ENCODE assay signal across 9 cellular contexts in genomic region chr9:136576269-136576626, GRCh38. TPM values are rescaled to one million over a fixed set of nuclear protein-coding genes. Genes with fewer than 3 reads are reported as not detected.
DNase-seq lines count a peak whose midpoint lies in the region; ATAC-seq and TF ChIP-seq lines count a peak whose summit lies in the region.
"Had no signal": no experiment of that assay in that cellular context is flagged by ENCODE, and none has a peak within 500 bp of the region (broad histone marks: within the 10 kb centered on the region; RNA-seq: fewer than 3 reads in every experiment).

No MANE protein-coding gene starts in this region.

- peaks cover 21% of the 10 kb centered on the region for H3K4me1 Mint-ChIP-seq in Calu3 (ENCODE audit: low read depth, unreplicated experiment)
- no peaks in the 10 kb centered on the region for H3K4me1 Mint-ChIP-seq in activated T-helper 2 cell treated with anti-CD3 and anti-CD28 coated beads, Interferon-gamma antibody, Interleukin-2, Interleukin-4, amounts not matched to agents 10 μg/mL and 5 μg/mL and 100 μg/mL, durations not matched to agents 14 hours and 24 hours and 36 hours (ENCODE audit: low read depth)

- H3K79me1 ChIP-seq in neuronal stem cell (ENCODE audit: low read depth, low read length), result no peaks in the 10 kb centered on the region

- H3K36me3 ChIP-seq in neuronal stem cell (replicated peaks in 1 of 2; ENCODE audit: control insufficient read depth in 2 of 2, insufficient read depth in 2 of 2, low read length in 2 of 2), result no peaks in the 10 kb centered on the region

- peaks cover 28 to 29% of the 10 kb centered on the region in 2 donors for H3K4me1 ChIP-seq in neuronal stem cell (ENCODE audit: control insufficient read depth in 2 of 2, insufficient read depth in 1 of 2, low read depth in 1 of 2, low read length in 2 of 2)

- H2BK5ac ChIP-seq in neuronal stem cell (ENCODE audit: low read length), result peak overlapping the region; percentile 78

- no peak overlapping the region for H3K27ac Mint-ChIP-seq in Calu3 (ENCODE audit: unreplicated experiment)
- no peak overlapping the region for H3K27ac Mint-ChIP-seq in activated T-helper 2 cell treated with anti-CD3 and anti-CD28 coated beads, Interferon-gamma antibody, Interleukin-2, Interleukin-4, amounts not matched to agents 10 μg/mL and 5 μg/mL and 100 μg/mL, durations not matched to agents 14 hours and 24 hours and 36 hours

- H2AFZ ChIP-seq in neuronal stem cell (ENCODE audit: low read length), result no peak overlapping the region

- no peaks in the 10 kb centered on the region for H3K9me3 Mint-ChIP-seq in Calu3 (ENCODE audit: low read depth, unreplicated experiment)
- H3K9me3 Mint-ChIP-seq in activated T-helper 2 cell treated with anti-CD3 and anti-CD28 coated beads, Interferon-gamma antibody, Interleukin-2, Interleukin-4, amounts not matched to agents 10 μg/mL and 5 μg/mL and 100 μg/mL, durations not matched to agents 14 hours and 24 hours and 36 hours, result no peaks in the 10 kb centered on the region

- BruUV-seq in Calu3 (replicated peaks; lab: Mats Ljungman, UMichigan), result no TSS peak

- H3K14ac ChIP-seq in neuronal stem cell (ENCODE audit: low read length), result no peak overlapping the region

- intact Hi-C loops in Calu3 (cut with micrococcal nuclease; ENCODE audit: unreplicated experiment), result no loop called here
- intact Hi-C loops in activated T-helper 2 cell treated with anti-CD3 and anti-CD28 coated beads, Interferon-gamma antibody, Interleukin-2, Interleukin-4, amounts not matched to agents 10 μg/mL and 5 μg/mL and 100 μg/mL, durations not matched to agents 14 hours and 24 hours and 36 hours (cut with micrococcal nuclease), result no loop called here

- H2AK5ac ChIP-seq in neuronal stem cell (ENCODE audit: low read depth, low read length), result peak overlapping the region; percentile 99

- H2BK15ac ChIP-seq in neuronal stem cell (ENCODE audit: low read length), result peak overlapping the region; percentile 99

- H3K9ac ChIP-seq in neuronal stem cell (ENCODE audit: low read depth, low read length, poor library complexity), result no peak overlapping the region

- H3K27me3 Mint-ChIP-seq in Calu3 (ENCODE audit: unreplicated experiment), result peaks cover 13% of the 10 kb centered on the region
- H3K27me3 Mint-ChIP-seq in activated T-helper 2 cell treated with anti-CD3 and anti-CD28 coated beads, Interferon-gamma antibody, Interleukin-2, Interleukin-4, amounts not matched to agents 10 μg/mL and 5 μg/mL and 100 μg/mL, durations not matched to agents 14 hours and 24 hours and 36 hours (ENCODE audit: low read depth), result no peaks in the 10 kb centered on the region

- H4K91ac ChIP-seq in neuronal stem cell (ENCODE audit: low read depth, low read length, poor library complexity), result peak overlapping the region; percentile 39

- CTCF ChIA-PET in Calu3 (lab: Charles Lee), result interaction anchor here (0.7 kb wide), 1 partner anchor 736 kb away, joined by 4 read pairs; no protein-coding TSS in a partner anchor

- peak; percentile 53 for DNase-seq in Calu3
- peak; percentile 39 for DNase-seq in LNCaP clone FGC (ENCODE audit: low read depth)
- peak; percentile 16 for DNase-seq in dedifferentiated amniotic fluid mesenchymal stem cell (ENCODE audit: extremely low spot score)
- no peak for DNase-seq in neuronal stem cell (ENCODE audit: low spot score)
- no peak for DNase-seq in activated T-helper 2 cell treated with anti-CD3 and anti-CD28 coated beads, Interferon-gamma antibody, Interleukin-2, Interleukin-4, amounts not matched to agents 10 μg/mL and 5 μg/mL and 100 μg/mL, durations not matched to agents 14 hours and 24 hours and 36 hours (ENCODE audit: low spot score)
- DNase-seq: amniotic stem cell had no signal

- no CpG with 5 or more reads among the region's 8 CpGs for WGBS in neuronal stem cell (ENCODE audit: extremely low coverage in 2 of 2, insufficient read length in 2 of 2, insufficient replicate concordance in 1 of 2), 2 donors

- no peak overlapping the region for H3K4me2 ChIP-seq in neuronal stem cell (ENCODE audit: insufficient read depth, low read length, poor library complexity, severe bottlenecking)

- H3K27me3 ChIP-seq in neuronal stem cell (ENCODE audit: control insufficient read depth in 3 of 3, insufficient read depth in 3 of 3, low read depth in 1 of 3, low read length in 3 of 3), result no peaks in the 10 kb centered on the region

- H2BK120ac ChIP-seq in neuronal stem cell (ENCODE audit: low read depth, low read length), result peak overlapping the region; percentile 92

- H3K18ac ChIP-seq in neuronal stem cell (ENCODE audit: low read length), result peak overlapping the region; percentile 93

- H2BK12ac ChIP-seq in neuronal stem cell (ENCODE audit: low read length), result peak overlapping the region; percentile 82

- no peak overlapping the region for H4K8ac ChIP-seq in neuronal stem cell (ENCODE audit: low read depth, low read length)

- H3K4me3 ChIP-seq in LNCaP clone FGC (ENCODE audit: low read depth, low read length), result no peak overlapping the region
- no peak overlapping the region for H3K4me3 ChIP-seq in neuronal stem cell (ENCODE audit: low read length in 2 of 2)

- H3K4me3 Mint-ChIP-seq in Calu3 (ENCODE audit: low read depth, unreplicated experiment), result no peak overlapping the region
- H3K4me3 Mint-ChIP-seq in activated T-helper 2 cell treated with anti-CD3 and anti-CD28 coated beads, Interferon-gamma antibody, Interleukin-2, Interleukin-4, amounts not matched to agents 10 μg/mL and 5 μg/mL and 100 μg/mL, durations not matched to agents 14 hours and 24 hours and 36 hours (ENCODE audit: low read depth), result no peak overlapping the region

- no peak overlapping the region for H3K27ac ChIP-seq in neuronal stem cell (replicated peaks; ENCODE audit: low read length)

- TF ChIP-seq CTCF in Calu3 (IDR thresholded peaks at IDR 0.05; ENCODE audit: unreplicated experiment) (no peak), LNCaP clone FGC (IDR thresholded peaks at IDR 0.05; ENCODE audit: control insufficient read depth, extremely low read depth, insufficient read depth) (no peak)

- peak overlapping the region; percentile 85 for H3K4ac ChIP-seq in neuronal stem cell (ENCODE audit: low read length)

- H3K9me3 ChIP-seq in neuronal stem cell (replicated peaks in 1 of 2; ENCODE audit: control insufficient read depth in 2 of 2, insufficient read depth in 1 of 2, low read depth in 1 of 2, low read length in 2 of 2), result no peaks in the 10 kb centered on the region

- no peak overlapping the region for H3K23ac ChIP-seq in neuronal stem cell (ENCODE audit: low read depth, low read length, poor library complexity)

- no peak for ATAC-seq in HG03521 (IDR thresholded peaks at IDR 0.05; ENCODE audit: unreplicated experiment)
- no peak for ATAC-seq in HG02642 (IDR thresholded peaks at IDR 0.05; ENCODE audit: poor library complexity, unreplicated experiment)
- ATAC-seq in HG03095 (IDR thresholded peaks at IDR 0.05; ENCODE audit: unreplicated experiment), result no peak

- H3K36me3 Mint-ChIP-seq in Calu3 (ENCODE audit: insufficient read depth, unreplicated experiment), result peaks cover 5% of the 10 kb centered on the region
- H3K36me3 Mint-ChIP-seq in activated T-helper 2 cell treated with anti-CD3 and anti-CD28 coated beads, Interferon-gamma antibody, Interleukin-2, Interleukin-4, amounts not matched to agents 10 μg/mL and 5 μg/mL and 100 μg/mL, durations not matched to agents 14 hours and 24 hours and 36 hours (ENCODE audit: low read depth), result no peaks in the 10 kb centered on the region

RNA-seq across cellular contexts. Expression of gene NOTCH1, which starts 30.4 kb away (rescaled TPM):
- total RNA-seq in Calu3 (2022), result 11.7 and 17.7 TPM in 2 replicates
- polyA plus RNA-seq in neuronal stem cell (2013, experiment 1 of 2), result 32.9 TPM
- 33.2 TPM for polyA plus RNA-seq in neuronal stem cell (2013, experiment 2 of 2)
- total RNA-seq in activated T-helper 2 cell treated with anti-CD3 and anti-CD28 coated beads, Interferon-gamma antibody, Interleukin-2, Interleukin-4, amounts not matched to agents 10 μg/mL and 5 μg/mL and 100 μg/mL, durations not matched to agents 14 hours and 24 hours and 36 hours, result 81.3 and 83.8 TPM in 2 replicates

Comparison
In these comparisons a context has a peak if more than half of its experiments do, and no peak if none do; other contexts are left out.
1. DNase-seq: peak in Calu3 (single experiment), LNCaP clone FGC (single experiment) and dedifferentiated amniotic fluid mesenchymal stem cell (single experiment); none in neuronal stem cell (single experiment) and activated T-helper 2 cell treated with anti-CD3 and anti-CD28 coated beads, Interferon-gamma antibody, Interleukin-2, Interleukin-4, amounts not matched to agents 10 μg/mL and 5 μg/mL and 100 μg/mL, durations not matched to agents 14 hours and 24 hours and 36 hours (single experiment).